In the genomic region with DNA sequence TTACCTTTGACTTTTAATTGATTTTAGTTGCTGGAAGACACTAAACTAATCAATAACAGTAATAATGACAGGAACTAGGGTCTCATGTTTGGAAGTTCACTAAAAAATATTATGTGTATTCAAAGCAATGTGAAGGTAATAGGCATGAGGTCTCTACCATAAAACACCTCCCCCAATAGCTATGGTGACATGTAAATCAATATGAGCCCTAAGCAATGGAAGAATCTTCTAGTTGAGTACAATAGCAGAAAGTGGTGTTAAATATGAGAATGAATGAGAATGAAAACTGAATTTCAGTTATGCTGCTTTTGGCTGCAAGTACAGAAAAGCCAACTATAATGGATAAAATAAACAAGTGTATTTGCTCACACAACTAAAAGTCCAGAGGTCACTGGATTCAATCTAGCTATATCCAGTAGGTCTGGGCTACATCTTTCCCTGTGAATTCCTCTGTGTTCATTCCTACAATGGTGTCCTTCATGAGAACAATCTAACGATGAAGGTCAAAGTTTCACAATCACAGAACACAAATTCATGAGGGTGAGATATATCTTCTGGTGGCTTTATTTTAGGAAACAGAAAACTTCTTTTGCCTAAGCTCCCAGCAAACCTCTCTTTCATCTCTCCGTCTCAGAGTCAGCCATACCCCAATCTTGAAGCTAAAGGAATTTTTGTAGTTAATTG, we compare ENCODE assay signal across 1 cellular context.
A peak's percentile ranks its signal among the peaks of the same experiment; 100 is the strongest.
TF ChIP-seq lines count a peak whose summit lies in the region.

No MANE protein-coding gene starts in this region.

TF ChIP-seq in HepG2, 621 proteins besides CTCF, POLR2A, EP300 and RAD21 (continued from another document and continues in another):
- TF ChIP-seq, protein P1, sequence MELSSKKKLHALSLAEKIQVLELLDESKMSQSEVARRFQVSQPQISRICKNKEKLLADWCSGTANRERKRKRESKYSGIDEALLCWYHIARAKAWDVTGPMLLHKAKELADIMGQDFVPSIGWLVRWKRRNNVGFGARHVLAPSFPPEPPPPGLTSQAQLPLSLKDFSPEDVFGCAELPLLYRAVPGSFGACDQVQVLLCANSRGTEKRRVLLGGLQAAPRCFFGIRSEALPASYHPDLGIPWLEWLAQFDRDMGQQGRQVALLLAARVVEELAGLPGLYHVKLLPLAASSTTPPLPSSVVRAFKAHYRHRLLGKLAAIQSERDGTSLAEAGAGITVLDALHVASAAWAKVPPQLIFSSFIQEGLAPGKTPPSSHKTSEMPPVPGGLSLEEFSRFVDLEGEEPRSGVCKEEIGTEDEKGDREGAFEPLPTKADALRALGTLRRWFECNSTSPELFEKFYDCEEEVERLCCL (CRISPR knock-in tag; IDR thresholded peaks at IDR 0.05; ENCODE audit: borderline replicate concordance) = no peak
- TF ChIP-seq GATA4 (IDR thresholded peaks at IDR 0.05; ENCODE audit: borderline replicate concordance, low read depth) = peak; percentile 74; the same call in 1 of the 2 replicates
- TF ChIP-seq, protein P2, sequence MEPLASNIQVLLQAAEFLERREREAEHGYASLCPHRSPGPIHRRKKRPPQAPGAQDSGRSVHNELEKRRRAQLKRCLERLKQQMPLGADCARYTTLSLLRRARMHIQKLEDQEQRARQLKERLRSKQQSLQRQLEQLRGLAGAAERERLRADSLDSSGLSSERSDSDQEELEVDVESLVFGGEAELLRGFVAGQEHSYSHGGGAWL (CRISPR knock-in tag; IDR thresholded peaks at IDR 0.05) = no peak
- no peak for TF ChIP-seq MYC (CRISPR knock-in tag; IDR thresholded peaks at IDR 0.05; ENCODE audit: borderline replicate concordance)
- TF ChIP-seq, protein P3, sequence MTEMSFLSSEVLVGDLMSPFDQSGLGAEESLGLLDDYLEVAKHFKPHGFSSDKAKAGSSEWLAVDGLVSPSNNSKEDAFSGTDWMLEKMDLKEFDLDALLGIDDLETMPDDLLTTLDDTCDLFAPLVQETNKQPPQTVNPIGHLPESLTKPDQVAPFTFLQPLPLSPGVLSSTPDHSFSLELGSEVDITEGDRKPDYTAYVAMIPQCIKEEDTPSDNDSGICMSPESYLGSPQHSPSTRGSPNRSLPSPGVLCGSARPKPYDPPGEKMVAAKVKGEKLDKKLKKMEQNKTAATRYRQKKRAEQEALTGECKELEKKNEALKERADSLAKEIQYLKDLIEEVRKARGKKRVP (CRISPR knock-in tag; IDR thresholded peaks at IDR 0.05) = no peak
- TF ChIP-seq, protein P4, sequence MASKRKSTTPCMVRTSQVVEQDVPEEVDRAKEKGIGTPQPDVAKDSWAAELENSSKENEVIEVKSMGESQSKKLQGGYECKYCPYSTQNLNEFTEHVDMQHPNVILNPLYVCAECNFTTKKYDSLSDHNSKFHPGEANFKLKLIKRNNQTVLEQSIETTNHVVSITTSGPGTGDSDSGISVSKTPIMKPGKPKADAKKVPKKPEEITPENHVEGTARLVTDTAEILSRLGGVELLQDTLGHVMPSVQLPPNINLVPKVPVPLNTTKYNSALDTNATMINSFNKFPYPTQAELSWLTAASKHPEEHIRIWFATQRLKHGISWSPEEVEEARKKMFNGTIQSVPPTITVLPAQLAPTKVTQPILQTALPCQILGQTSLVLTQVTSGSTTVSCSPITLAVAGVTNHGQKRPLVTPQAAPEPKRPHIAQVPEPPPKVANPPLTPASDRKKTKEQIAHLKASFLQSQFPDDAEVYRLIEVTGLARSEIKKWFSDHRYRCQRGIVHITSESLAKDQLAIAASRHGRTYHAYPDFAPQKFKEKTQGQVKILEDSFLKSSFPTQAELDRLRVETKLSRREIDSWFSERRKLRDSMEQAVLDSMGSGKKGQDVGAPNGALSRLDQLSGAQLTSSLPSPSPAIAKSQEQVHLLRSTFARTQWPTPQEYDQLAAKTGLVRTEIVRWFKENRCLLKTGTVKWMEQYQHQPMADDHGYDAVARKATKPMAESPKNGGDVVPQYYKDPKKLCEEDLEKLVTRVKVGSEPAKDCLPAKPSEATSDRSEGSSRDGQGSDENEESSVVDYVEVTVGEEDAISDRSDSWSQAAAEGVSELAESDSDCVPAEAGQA (IDR thresholded peaks at IDR 0.05; ENCODE audit: low read depth) = no peak
- TF ChIP-seq, protein P4 (CRISPR knock-in tag; IDR thresholded peaks at IDR 0.05; ENCODE audit: borderline replicate concordance) = peak; percentile 31; the same call in 1 of the 2 replicates
- no peak for TF ChIP-seq ZNF549 (CRISPR knock-in tag; IDR thresholded peaks at IDR 0.05)
- TF ChIP-seq JDP2 (CRISPR knock-in tag; IDR thresholded peaks at IDR 0.05; ENCODE audit: borderline replicate concordance) = no peak
- TF ChIP-seq ZNF232 (CRISPR knock-in tag; IDR thresholded peaks at IDR 0.05; ENCODE audit: borderline replicate concordance) = no peak
- peak; percentile 54; the same call in 1 of the 2 replicates for TF ChIP-seq SAP130 (CRISPR knock-in tag; IDR thresholded peaks at IDR 0.05; ENCODE audit: low read depth)
- TF ChIP-seq, protein P5, sequence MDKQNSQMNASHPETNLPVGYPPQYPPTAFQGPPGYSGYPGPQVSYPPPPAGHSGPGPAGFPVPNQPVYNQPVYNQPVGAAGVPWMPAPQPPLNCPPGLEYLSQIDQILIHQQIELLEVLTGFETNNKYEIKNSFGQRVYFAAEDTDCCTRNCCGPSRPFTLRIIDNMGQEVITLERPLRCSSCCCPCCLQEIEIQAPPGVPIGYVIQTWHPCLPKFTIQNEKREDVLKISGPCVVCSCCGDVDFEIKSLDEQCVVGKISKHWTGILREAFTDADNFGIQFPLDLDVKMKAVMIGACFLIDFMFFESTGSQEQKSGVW (CRISPR knock-in tag; IDR thresholded peaks at IDR 0.05; ENCODE audit: borderline replicate concordance) = no peak
- TF ChIP-seq SYNCRIP (IDR thresholded peaks at IDR 0.05; ENCODE audit: insufficient read depth, low read depth, low read length) = no peak
- TF ChIP-seq, protein P6, sequence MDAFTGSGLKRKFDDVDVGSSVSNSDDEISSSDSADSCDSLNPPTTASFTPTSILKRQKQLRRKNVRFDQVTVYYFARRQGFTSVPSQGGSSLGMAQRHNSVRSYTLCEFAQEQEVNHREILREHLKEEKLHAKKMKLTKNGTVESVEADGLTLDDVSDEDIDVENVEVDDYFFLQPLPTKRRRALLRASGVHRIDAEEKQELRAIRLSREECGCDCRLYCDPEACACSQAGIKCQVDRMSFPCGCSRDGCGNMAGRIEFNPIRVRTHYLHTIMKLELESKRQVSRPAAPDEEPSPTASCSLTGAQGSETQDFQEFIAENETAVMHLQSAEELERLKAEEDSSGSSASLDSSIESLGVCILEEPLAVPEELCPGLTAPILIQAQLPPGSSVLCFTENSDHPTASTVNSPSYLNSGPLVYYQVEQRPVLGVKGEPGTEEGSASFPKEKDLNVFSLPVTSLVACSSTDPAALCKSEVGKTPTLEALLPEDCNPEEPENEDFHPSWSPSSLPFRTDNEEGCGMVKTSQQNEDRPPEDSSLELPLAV (CRISPR knock-in tag; conservative IDR thresholded peaks at IDR 0.05; ENCODE audit: low read depth) = no peak
- no peak for TF ChIP-seq CBX2 (IDR thresholded peaks at IDR 0.05; ENCODE audit: low read depth, low read length)
- no peak for TF ChIP-seq CBX2 (CRISPR knock-in tag; IDR thresholded peaks at IDR 0.05; ENCODE audit: low read depth)
- no peak for TF ChIP-seq XRCC5 (optimal IDR thresholded peaks at IDR 0.05; ENCODE audit: low read length)
- TF ChIP-seq RAD51 (IDR thresholded peaks at IDR 0.05; ENCODE audit: borderline replicate concordance) = no peak
- TF ChIP-seq, protein P7, sequence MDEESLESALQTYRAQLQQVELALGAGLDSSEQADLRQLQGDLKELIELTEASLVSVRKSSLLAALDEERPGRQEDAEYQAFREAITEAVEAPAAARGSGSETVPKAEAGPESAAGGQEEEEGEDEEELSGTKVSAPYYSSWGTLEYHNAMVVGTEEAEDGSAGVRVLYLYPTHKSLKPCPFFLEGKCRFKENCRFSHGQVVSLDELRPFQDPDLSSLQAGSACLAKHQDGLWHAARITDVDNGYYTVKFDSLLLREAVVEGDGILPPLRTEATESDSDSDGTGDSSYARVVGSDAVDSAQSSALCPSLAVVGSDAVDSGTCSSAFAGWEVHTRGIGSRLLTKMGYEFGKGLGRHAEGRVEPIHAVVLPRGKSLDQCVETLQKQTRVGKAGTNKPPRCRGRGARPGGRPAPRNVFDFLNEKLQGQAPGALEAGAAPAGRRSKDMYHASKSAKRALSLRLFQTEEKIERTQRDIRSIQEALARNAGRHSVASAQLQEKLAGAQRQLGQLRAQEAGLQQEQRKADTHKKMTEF (CRISPR knock-in tag; IDR thresholded peaks at IDR 0.05) = peak; percentile 66
- TF ChIP-seq HMG20A (CRISPR knock-in tag; IDR thresholded peaks at IDR 0.05; ENCODE audit: borderline replicate concordance) = peak; percentile 88
- no peak for TF ChIP-seq KDM5B (CRISPR knock-in tag; IDR thresholded peaks at IDR 0.05; ENCODE audit: borderline replicate concordance)
- peak; percentile 39 for TF ChIP-seq NR2F2 (IDR thresholded peaks at IDR 0.05; ENCODE audit: borderline replicate concordance, low read depth)
- TF ChIP-seq ZNF556 (CRISPR knock-in tag; IDR thresholded peaks at IDR 0.05; ENCODE audit: borderline replicate concordance) = no peak
- no peak for TF ChIP-seq ZNF260 (CRISPR knock-in tag; IDR thresholded peaks at IDR 0.05; ENCODE audit: borderline replicate concordance, low read depth)
- TF ChIP-seq REXO4 (CRISPR knock-in tag; IDR thresholded peaks at IDR 0.05; ENCODE audit: borderline replicate concordance) = no peak
- TF ChIP-seq ZNF136 (CRISPR knock-in tag; IDR thresholded peaks at IDR 0.05; ENCODE audit: low read depth) = no peak
- no peak for TF ChIP-seq BHLHE40 (IDR thresholded peaks at IDR 0.05; ENCODE audit: low read length)
- TF ChIP-seq TEAD2 (CRISPR knock-in tag; IDR thresholded peaks at IDR 0.05) = no peak
- no peak for TF ChIP-seq SRY (CRISPR knock-in tag; IDR thresholded peaks at IDR 0.05)
- no peak for TF ChIP-seq FOXP1 (IDR thresholded peaks at IDR 0.05)
- peak; percentile 63; the same call in 1 of the 2 replicates for TF ChIP-seq FOXP1 (CRISPR knock-in tag; IDR thresholded peaks at IDR 0.05)
- TF ChIP-seq PCBP1 (IDR thresholded peaks at IDR 0.05; ENCODE audit: borderline replicate concordance, low read depth, low read length) = no peak
- TF ChIP-seq, protein P8, sequence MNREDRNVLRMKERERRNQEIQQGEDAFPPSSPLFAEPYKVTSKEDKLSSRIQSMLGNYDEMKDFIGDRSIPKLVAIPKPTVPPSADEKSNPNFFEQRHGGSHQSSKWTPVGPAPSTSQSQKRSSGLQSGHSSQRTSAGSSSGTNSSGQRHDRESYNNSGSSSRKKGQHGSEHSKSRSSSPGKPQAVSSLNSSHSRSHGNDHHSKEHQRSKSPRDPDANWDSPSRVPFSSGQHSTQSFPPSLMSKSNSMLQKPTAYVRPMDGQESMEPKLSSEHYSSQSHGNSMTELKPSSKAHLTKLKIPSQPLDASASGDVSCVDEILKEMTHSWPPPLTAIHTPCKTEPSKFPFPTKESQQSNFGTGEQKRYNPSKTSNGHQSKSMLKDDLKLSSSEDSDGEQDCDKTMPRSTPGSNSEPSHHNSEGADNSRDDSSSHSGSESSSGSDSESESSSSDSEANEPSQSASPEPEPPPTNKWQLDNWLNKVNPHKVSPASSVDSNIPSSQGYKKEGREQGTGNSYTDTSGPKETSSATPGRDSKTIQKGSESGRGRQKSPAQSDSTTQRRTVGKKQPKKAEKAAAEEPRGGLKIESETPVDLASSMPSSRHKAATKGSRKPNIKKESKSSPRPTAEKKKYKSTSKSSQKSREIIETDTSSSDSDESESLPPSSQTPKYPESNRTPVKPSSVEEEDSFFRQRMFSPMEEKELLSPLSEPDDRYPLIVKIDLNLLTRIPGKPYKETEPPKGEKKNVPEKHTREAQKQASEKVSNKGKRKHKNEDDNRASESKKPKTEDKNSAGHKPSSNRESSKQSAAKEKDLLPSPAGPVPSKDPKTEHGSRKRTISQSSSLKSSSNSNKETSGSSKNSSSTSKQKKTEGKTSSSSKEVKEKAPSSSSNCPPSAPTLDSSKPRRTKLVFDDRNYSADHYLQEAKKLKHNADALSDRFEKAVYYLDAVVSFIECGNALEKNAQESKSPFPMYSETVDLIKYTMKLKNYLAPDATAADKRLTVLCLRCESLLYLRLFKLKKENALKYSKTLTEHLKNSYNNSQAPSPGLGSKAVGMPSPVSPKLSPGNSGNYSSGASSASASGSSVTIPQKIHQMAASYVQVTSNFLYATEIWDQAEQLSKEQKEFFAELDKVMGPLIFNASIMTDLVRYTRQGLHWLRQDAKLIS (CRISPR knock-in tag; IDR thresholded peaks at IDR 0.05) = no peak
- TF ChIP-seq, protein P9, sequence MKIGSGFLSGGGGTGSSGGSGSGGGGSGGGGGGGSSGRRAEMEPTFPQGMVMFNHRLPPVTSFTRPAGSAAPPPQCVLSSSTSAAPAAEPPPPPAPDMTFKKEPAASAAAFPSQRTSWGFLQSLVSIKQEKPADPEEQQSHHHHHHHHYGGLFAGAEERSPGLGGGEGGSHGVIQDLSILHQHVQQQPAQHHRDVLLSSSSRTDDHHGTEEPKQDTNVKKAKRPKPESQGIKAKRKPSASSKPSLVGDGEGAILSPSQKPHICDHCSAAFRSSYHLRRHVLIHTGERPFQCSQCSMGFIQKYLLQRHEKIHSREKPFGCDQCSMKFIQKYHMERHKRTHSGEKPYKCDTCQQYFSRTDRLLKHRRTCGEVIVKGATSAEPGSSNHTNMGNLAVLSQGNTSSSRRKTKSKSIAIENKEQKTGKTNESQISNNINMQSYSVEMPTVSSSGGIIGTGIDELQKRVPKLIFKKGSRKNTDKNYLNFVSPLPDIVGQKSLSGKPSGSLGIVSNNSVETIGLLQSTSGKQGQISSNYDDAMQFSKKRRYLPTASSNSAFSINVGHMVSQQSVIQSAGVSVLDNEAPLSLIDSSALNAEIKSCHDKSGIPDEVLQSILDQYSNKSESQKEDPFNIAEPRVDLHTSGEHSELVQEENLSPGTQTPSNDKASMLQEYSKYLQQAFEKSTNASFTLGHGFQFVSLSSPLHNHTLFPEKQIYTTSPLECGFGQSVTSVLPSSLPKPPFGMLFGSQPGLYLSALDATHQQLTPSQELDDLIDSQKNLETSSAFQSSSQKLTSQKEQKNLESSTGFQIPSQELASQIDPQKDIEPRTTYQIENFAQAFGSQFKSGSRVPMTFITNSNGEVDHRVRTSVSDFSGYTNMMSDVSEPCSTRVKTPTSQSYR (CRISPR knock-in tag; IDR thresholded peaks at IDR 0.05; ENCODE audit: borderline replicate concordance) = peak; percentile 84
- peak; percentile 90 for TF ChIP-seq KAT2B (IDR thresholded peaks at IDR 0.05; ENCODE audit: borderline replicate concordance, low read depth, low read length)
- TF ChIP-seq ISX (CRISPR knock-in tag; conservative IDR thresholded peaks at IDR 0.05) = no peak
